Comparison of ENCODE assay signal across 1 cellular context in the genomic region with DNA sequence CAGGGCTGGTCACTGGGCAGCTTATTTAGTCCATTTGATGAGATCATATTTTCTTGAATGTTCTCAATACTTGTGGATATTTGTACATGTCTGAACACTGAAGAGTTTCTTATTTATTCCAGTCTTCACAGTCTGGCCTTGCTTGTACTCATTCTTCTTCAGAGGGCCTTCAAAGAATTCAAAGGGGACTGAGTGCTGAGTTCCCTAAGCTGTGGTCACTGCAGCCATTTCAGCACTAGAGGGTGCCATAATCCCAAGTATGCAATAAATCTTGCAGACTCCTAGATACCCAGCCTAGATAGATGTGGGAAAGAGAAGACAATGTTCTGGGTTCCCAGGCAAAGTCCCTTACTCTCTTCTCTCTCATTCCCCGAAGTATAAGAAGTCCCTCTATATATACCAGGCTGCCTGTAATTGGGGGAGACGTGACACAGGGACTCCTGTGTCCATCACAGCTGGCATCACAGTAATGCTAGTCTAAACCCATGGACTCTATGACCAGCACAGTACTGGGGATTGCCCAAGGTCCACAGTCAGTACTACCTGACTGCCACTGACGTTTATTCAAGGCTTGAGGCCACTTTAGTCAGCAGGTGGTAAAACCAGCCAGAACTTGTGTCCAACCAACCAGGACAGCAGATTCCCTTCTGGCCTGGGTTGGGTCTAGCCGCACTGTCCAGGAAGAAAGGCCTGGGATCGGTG.
TF ChIP-seq lines count a peak whose summit lies in the region.

No MANE protein-coding gene starts in this region.

TF ChIP-seq in IMR-90, 13 proteins besides CTCF, POLR2A, EP300 and RAD21:
- TF ChIP-seq RFX5 (IDR thresholded peaks at IDR 0.05; ENCODE audit: low read depth, low read length) (no peak), SMC3 (IDR thresholded peaks at IDR 0.05; ENCODE audit: low read depth, low read length) (peak; percentile 44; the same call in 1 of the 2 replicates)
